Comparison of ENCODE assay signal across 8 cellular contexts in genomic region chr3:104273046-104273649, GRCh38.
DNase-seq lines count a peak whose midpoint lies in the region; ATAC-seq and TF ChIP-seq lines count a peak whose summit lies in the region.

No MANE protein-coding gene starts in this region.

- no peak for ATAC-seq in GM23338
- ATAC-seq in HG02588 (IDR thresholded peaks at IDR 0.05; ENCODE audit: unreplicated experiment) = no peak

- no TSS peak for BruUV-seq in mammary epithelial cell (replicated peaks; lab: Mats Ljungman, UMichigan)

- no peaks in the 10 kb centered on the region for H3K4me1 ChIP-seq in GM23338 (ENCODE audit: insufficient read depth)
- H3K4me1 ChIP-seq in mammary epithelial cell (ENCODE audit: insufficient read depth, low read length) = no peaks in the 10 kb centered on the region
- no peaks in the 10 kb centered on the region for H3K4me1 ChIP-seq in neural progenitor cell

- H3K9me3 Mint-ChIP-seq in GM23338 = peaks cover 38% of the 10 kb centered on the region
- peaks cover 1% of the 10 kb centered on the region for H3K9me3 Mint-ChIP-seq in neural progenitor cell
- no peaks in the 10 kb centered on the region for H3K9me3 Mint-ChIP-seq in activated T-helper 1 cell treated with anti-CD3 and anti-CD28 coated beads, Interleukin-12 subunit alpha, Interleukin-12 subunit beta, Interleukin-2, Interleukin-4 antibody, amounts not matched to agents 30 ng/mL and 10 ng/mL and 1 ng/mL, durations not matched to agents 14 hours and 24 hours and 36 hours

- H3K4me3 Mint-ChIP-seq in GM23338 (no peak overlapping the region), neural progenitor cell (no peak overlapping the region)
- no peak overlapping the region for H3K4me3 Mint-ChIP-seq in activated T-helper 1 cell treated with anti-CD3 and anti-CD28 coated beads, Interleukin-12 subunit alpha, Interleukin-12 subunit beta, Interleukin-2, Interleukin-4 antibody, amounts not matched to agents 30 ng/mL and 10 ng/mL and 1 ng/mL, durations not matched to agents 14 hours and 24 hours and 36 hours

- H3K9ac ChIP-seq in mammary epithelial cell (ENCODE audit: insufficient read depth, low read length) (no peak overlapping the region), neural progenitor cell (no peak overlapping the region)

- DNase-seq in DMS 273 (lab: John Stamatoyannopoulos, UW; ENCODE audit: unreplicated experiment) = peak; percentile 66
- peak; percentile 74 for DNase-seq in GM23338 (ENCODE audit: low spot score)
- DNase-seq in NCI-H2171 (lab: John Stamatoyannopoulos, UW) = peak; percentile 21
- peak; percentile 17 for DNase-seq in mammary epithelial cell
- DNase-seq in neural progenitor cell (ENCODE audit: low spot score) = peak; percentile 24
- DNase-seq in activated T-helper 1 cell treated with anti-CD3 and anti-CD28 coated beads, Interleukin-12 subunit alpha, Interleukin-12 subunit beta, Interleukin-2, Interleukin-4 antibody, amounts not matched to agents 30 ng/mL and 10 ng/mL and 1 ng/mL, durations not matched to agents 14 hours and 24 hours and 36 hours (ENCODE audit: low spot score) = no peak
- no peak for DNase-seq in activated CD4-positive, alpha-beta T cell treated with anti-CD3 and anti-CD28 coated beads, Interleukin-2, amount 50 U/mL, for 4 hours

- no peaks in the 10 kb centered on the region for H3K27me3 ChIP-seq in GM23338 (ENCODE audit: insufficient read depth)
- no peaks in the 10 kb centered on the region for H3K27me3 ChIP-seq in mammary epithelial cell (ENCODE audit: insufficient read depth, low read length)
- H3K27me3 ChIP-seq in neural progenitor cell = no peaks in the 10 kb centered on the region

- dilution Hi-C loops in mammary epithelial cell (cut with HindIII; ENCODE audit: low sequenced_read_pairs) = no loop called here

- no peak overlapping the region for H3K4me2 ChIP-seq in GM23338
- no peak overlapping the region for H3K4me2 ChIP-seq in mammary epithelial cell (ENCODE audit: insufficient read depth, low read depth, low read length)
- no peak overlapping the region for H3K4me2 ChIP-seq in neural progenitor cell

- H3K9me2 ChIP-seq in GM23338 (ENCODE audit: insufficient read depth) = no peaks in the 10 kb centered on the region

- H3K4me1 Mint-ChIP-seq in GM23338 (no peaks in the 10 kb centered on the region), neural progenitor cell (peaks cover 5% of the 10 kb centered on the region)
- H3K4me1 Mint-ChIP-seq in activated T-helper 1 cell treated with anti-CD3 and anti-CD28 coated beads, Interleukin-12 subunit alpha, Interleukin-12 subunit beta, Interleukin-2, Interleukin-4 antibody, amounts not matched to agents 30 ng/mL and 10 ng/mL and 1 ng/mL, durations not matched to agents 14 hours and 24 hours and 36 hours (ENCODE audit: low read depth) = no peaks in the 10 kb centered on the region

- TF ChIP-seq CTCF in GM23338 (conservative IDR thresholded peaks at IDR 0.05; ENCODE audit: low read depth in 2 of 2) (peak; percentile 74 to 84), mammary epithelial cell (conservative IDR thresholded peaks at IDR 0.05 in 1 of 2, IDR thresholded peaks at IDR 0.05 in 1 of 2; ENCODE audit: extremely low read depth in 1 of 2, insufficient read depth in 1 of 2, low read depth in 1 of 2, low read length in 2 of 2) (peak; percentile 80 to 84), neural progenitor cell (IDR thresholded peaks at IDR 0.05) (peak; percentile 71)

- peaks cover 14% of the 10 kb centered on the region for H3K36me3 ChIP-seq in GM23338 (ENCODE audit: insufficient read depth)
- no peaks in the 10 kb centered on the region for H3K36me3 ChIP-seq in mammary epithelial cell (ENCODE audit: insufficient read depth, low read length)
- H3K36me3 ChIP-seq in neural progenitor cell = no peaks in the 10 kb centered on the region

- WGBS in mammary epithelial cell (ENCODE audit: low coverage, missing lambda C conversion rate) = 30% methylated on average over 3 of the region's 4 CpGs

- H3K4me3 ChIP-seq in GM23338 (no peak overlapping the region), mammary epithelial cell (replicated peaks in 1 of 3; ENCODE audit: insufficient read depth in 1 of 3, low read depth in 2 of 3, low read length in 3 of 3) (no peak overlapping the region), neural progenitor cell (no peak overlapping the region)

- no peak overlapping the region for H3K27ac ChIP-seq in GM23338 (ENCODE audit: low read depth)
- H3K27ac ChIP-seq in mammary epithelial cell (ENCODE audit: insufficient read depth, low read depth, low read length) = no peak overlapping the region
- no peak overlapping the region for H3K27ac ChIP-seq in neural progenitor cell

- H4K20me1 ChIP-seq in GM23338 (replicated peaks; ENCODE audit: insufficient read depth) (no peaks in the 10 kb centered on the region), mammary epithelial cell (ENCODE audit: insufficient read depth, low read length) (no peaks in the 10 kb centered on the region), neural progenitor cell (ENCODE audit: low read depth) (no peaks in the 10 kb centered on the region)

- H3K27me3 Mint-ChIP-seq in GM23338 (ENCODE audit: insufficient read depth, low read depth, poor library complexity) = no peaks in the 10 kb centered on the region
- no peaks in the 10 kb centered on the region for H3K27me3 Mint-ChIP-seq in neural progenitor cell (ENCODE audit: insufficient read depth, low read depth)
- no peaks in the 10 kb centered on the region for H3K27me3 Mint-ChIP-seq in activated T-helper 1 cell treated with anti-CD3 and anti-CD28 coated beads, Interleukin-12 subunit alpha, Interleukin-12 subunit beta, Interleukin-2, Interleukin-4 antibody, amounts not matched to agents 30 ng/mL and 10 ng/mL and 1 ng/mL, durations not matched to agents 14 hours and 24 hours and 36 hours (ENCODE audit: insufficient read depth)

- H3K27ac Mint-ChIP-seq in GM23338 = no peak overlapping the region
- no peak overlapping the region for H3K27ac Mint-ChIP-seq in neural progenitor cell
- no peak overlapping the region for H3K27ac Mint-ChIP-seq in activated T-helper 1 cell treated with anti-CD3 and anti-CD28 coated beads, Interleukin-12 subunit alpha, Interleukin-12 subunit beta, Interleukin-2, Interleukin-4 antibody, amounts not matched to agents 30 ng/mL and 10 ng/mL and 1 ng/mL, durations not matched to agents 14 hours and 24 hours and 36 hours

- H3K79me2 ChIP-seq in GM23338 (replicated peaks; ENCODE audit: insufficient read depth) (no peaks in the 10 kb centered on the region), mammary epithelial cell (ENCODE audit: insufficient read depth, low read length) (no peaks in the 10 kb centered on the region), neural progenitor cell (ENCODE audit: low read depth) (no peaks in the 10 kb centered on the region)

- no peak overlapping the region for H2AFZ ChIP-seq in GM23338
- no peak overlapping the region for H2AFZ ChIP-seq in mammary epithelial cell (ENCODE audit: low read depth, low read length)
- H2AFZ ChIP-seq in neural progenitor cell (replicated peaks) = no peak overlapping the region

- in situ Hi-C loops in mammary epithelial cell (cut with MboI; ENCODE audit: low sequenced_read_pairs in 2 of 2) = loop anchor here in 1 of 2 donors (10.0 kb wide), 1 partner anchor 182 kb away; no protein-coding TSS in a partner anchor

- intact Hi-C loops in mammary epithelial cell (cut with micrococcal nuclease) = loop anchor here (1.0 to 10.0 kb wide), 4 partner anchors 187 to 1246 kb away; partner anchors contain the start of gene ALCAM
- intact Hi-C loops in activated T-helper 1 cell treated with anti-CD3 and anti-CD28 coated beads, Interleukin-12 subunit alpha, Interleukin-12 subunit beta, Interleukin-2, Interleukin-4 antibody, amounts not matched to agents 30 ng/mL and 10 ng/mL and 1 ng/mL, durations not matched to agents 14 hours and 24 hours and 36 hours (cut with micrococcal nuclease) = loop anchor here (5.0 kb wide), 1 partner anchor 1094 kb away; the partner anchor contains the start of gene ALCAM

- CTCF ChIA-PET in mammary epithelial cell (lab: Charles Lee; ENCODE audit: low non-redundant PET) = interaction anchor here (0.7 kb wide), 1 partner anchor 171 kb away, joined by 8 read pairs; no protein-coding TSS in a partner anchor

- H3K9me3 ChIP-seq in mammary epithelial cell (replicated peaks; ENCODE audit: insufficient read depth, low read length) = peaks cover 3% of the 10 kb centered on the region
- peaks cover 10% of the 10 kb centered on the region for H3K9me3 ChIP-seq in neural progenitor cell (ENCODE audit: low read depth)

- peaks cover 35% of the 10 kb centered on the region for H3K36me3 Mint-ChIP-seq in GM23338 (ENCODE audit: low read depth)
- no peaks in the 10 kb centered on the region for H3K36me3 Mint-ChIP-seq in neural progenitor cell
- H3K36me3 Mint-ChIP-seq in activated T-helper 1 cell treated with anti-CD3 and anti-CD28 coated beads, Interleukin-12 subunit alpha, Interleukin-12 subunit beta, Interleukin-2, Interleukin-4 antibody, amounts not matched to agents 30 ng/mL and 10 ng/mL and 1 ng/mL, durations not matched to agents 14 hours and 24 hours and 36 hours (ENCODE audit: low read depth) = no peaks in the 10 kb centered on the region

- H3F3A ChIP-seq in GM23338 (replicated peaks; ENCODE audit: low read depth) (no peaks in the 10 kb centered on the region), neural progenitor cell (ENCODE audit: low read depth) (no peaks in the 10 kb centered on the region)

TF ChIP-seq in GM23338, 12 proteins besides CTCF, POLR2A, EP300 and RAD21 (continues in another document):
- TF ChIP-seq NANOG (IDR thresholded peaks at IDR 0.05; ENCODE audit: borderline replicate concordance) (no peak), JUNB (IDR thresholded peaks at IDR 0.05; ENCODE audit: unreplicated experiment) (no peak), STAT1 (IDR thresholded peaks at IDR 0.05; ENCODE audit: unreplicated experiment) (no peak)
- TF ChIP-seq, protein P1, sequence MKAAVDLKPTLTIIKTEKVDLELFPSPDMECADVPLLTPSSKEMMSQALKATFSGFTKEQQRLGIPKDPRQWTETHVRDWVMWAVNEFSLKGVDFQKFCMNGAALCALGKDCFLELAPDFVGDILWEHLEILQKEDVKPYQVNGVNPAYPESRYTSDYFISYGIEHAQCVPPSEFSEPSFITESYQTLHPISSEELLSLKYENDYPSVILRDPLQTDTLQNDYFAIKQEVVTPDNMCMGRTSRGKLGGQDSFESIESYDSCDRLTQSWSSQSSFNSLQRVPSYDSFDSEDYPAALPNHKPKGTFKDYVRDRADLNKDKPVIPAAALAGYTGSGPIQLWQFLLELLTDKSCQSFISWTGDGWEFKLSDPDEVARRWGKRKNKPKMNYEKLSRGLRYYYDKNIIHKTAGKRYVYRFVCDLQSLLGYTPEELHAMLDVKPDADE (IDR thresholded peaks at IDR 0.05) = no peak

Comparison
In these comparisons a context has a peak if more than half of its experiments do, and no peak if none do; other contexts are left out.
1. DNase-seq: peak in DMS 273 (single experiment), GM23338 (single experiment), NCI-H2171 (single experiment), mammary epithelial cell (single experiment) and neural progenitor cell (single experiment); none in activated T-helper 1 cell treated with anti-CD3 and anti-CD28 coated beads, Interleukin-12 subunit alpha, Interleukin-12 subunit beta, Interleukin-2, Interleukin-4 antibody, amounts not matched to agents 30 ng/mL and 10 ng/mL and 1 ng/mL, durations not matched to agents 14 hours and 24 hours and 36 hours (single experiment) and activated CD4-positive, alpha-beta T cell treated with anti-CD3 and anti-CD28 coated beads, Interleukin-2, amount 50 U/mL, for 4 hours (0 of 2).
2. Peak in every context shown above with its lines, with median percentiles within 50 percentile points of each other: CTCF ChIP-seq.